9 cellular contexts compared by ENCODE assay signal in the genomic region with DNA sequence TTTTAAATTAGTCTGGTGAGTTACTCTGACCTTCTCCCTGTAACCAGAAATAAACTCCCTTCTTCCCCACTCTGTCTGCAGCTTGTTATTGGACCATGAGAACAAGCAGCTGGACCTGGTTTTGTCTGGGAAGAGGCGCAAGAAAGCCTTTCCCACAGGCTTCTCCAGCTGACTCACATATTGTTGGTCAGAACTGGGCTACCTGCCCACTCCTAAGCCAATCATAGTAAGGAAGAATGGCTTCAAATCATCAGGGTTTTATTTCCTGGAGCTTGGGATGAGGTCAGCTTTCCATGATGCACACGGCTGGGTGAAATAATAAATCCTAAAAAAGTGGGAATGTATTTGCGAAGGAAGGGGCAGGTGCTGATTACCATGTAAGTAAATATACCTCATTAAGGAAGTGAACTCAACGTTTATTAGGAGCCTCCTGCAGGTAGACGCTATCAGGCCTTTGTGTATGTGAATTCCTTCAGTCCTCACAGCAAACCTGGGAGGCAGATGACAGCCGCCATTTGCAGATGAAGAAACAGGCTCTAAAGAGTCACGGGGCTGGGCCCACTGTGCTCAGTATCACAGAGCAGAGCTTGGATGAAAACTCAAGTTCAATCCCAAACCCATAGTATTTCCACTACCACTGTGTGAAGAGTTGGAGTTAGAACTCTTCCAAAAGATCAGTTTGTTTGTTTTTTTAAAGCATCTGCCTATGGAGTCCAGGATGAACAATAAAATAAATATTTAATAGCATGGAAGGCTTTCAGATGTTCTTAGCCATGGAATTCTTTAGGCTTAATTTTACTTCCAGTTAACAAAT. TPM values are rescaled to one million over a fixed set of nuclear protein-coding genes. Genes with fewer than 3 reads are reported as not detected.
DNase-seq lines count a peak whose midpoint lies in the region; ATAC-seq, FAIRE-seq and TF ChIP-seq lines count a peak whose summit lies in the region.
"Had no signal": no experiment of that assay in that cellular context is flagged by ENCODE, and none has a peak within 500 bp of the region (broad histone marks: within the 10 kb centered on the region; RNA-seq: fewer than 3 reads in every experiment).

No MANE protein-coding gene starts in this region.

- no peak for ATAC-seq in stimulated activated memory B cell treated with anti-CD40 and anti-IgM and Interleukin-4, amounts not matched to agents 10 μg/mL and 1 μg/mL and 100 μg/mL, for 72 hours
- no peak for ATAC-seq in activated CD8-positive, alpha-beta memory T cell treated with anti-CD3 and anti-CD28 coated beads, Interleukin-2, amount 10 ng/mL, durations not matched to agents 7 days and 5 days

- peak; percentile 41 for FAIRE-seq in kidney (lab: Jason Lieb, UNC)

- H3K9me3 Mint-ChIP-seq in stimulated activated memory B cell treated with anti-CD40 and anti-IgM and Interleukin-4, amounts not matched to agents 10 μg/mL and 1 μg/mL and 100 μg/mL, for 72 hours = no peaks in the 10 kb centered on the region
- H3K9me3 Mint-ChIP-seq in activated CD8-positive, alpha-beta memory T cell treated with anti-CD3 and anti-CD28 coated beads, Interleukin-2, amount 10 ng/mL, durations not matched to agents 7 days and 5 days (ENCODE audit: low read depth) = no peaks in the 10 kb centered on the region
- H3K9me3 Mint-ChIP-seq: dendritic cell treated with granulocyte-macrophage colony-stimulating factor and Interleukin-4, amounts not matched to agents 40 ng/mL and 50 ng/mL, for 4 days had no signal

- H3K27ac ChIP-seq in brain microvascular endothelial cell = peak overlapping the region; percentile 84
- peak overlapping the region; percentile 93 for H3K27ac ChIP-seq in kidney (ENCODE audit: low read depth in 2 of 2, low read length in 2 of 2)

- no peaks in the 10 kb centered on the region for H3K27me3 Mint-ChIP-seq in stimulated activated memory B cell treated with anti-CD40 and anti-IgM and Interleukin-4, amounts not matched to agents 10 μg/mL and 1 μg/mL and 100 μg/mL, for 72 hours
- no peaks in the 10 kb centered on the region for H3K27me3 Mint-ChIP-seq in activated CD8-positive, alpha-beta memory T cell treated with anti-CD3 and anti-CD28 coated beads, Interleukin-2, amount 10 ng/mL, durations not matched to agents 7 days and 5 days
- H3K27me3 Mint-ChIP-seq: dendritic cell treated with granulocyte-macrophage colony-stimulating factor and Interleukin-4, amounts not matched to agents 40 ng/mL and 50 ng/mL, for 4 days had no signal

- H3K36me3 Mint-ChIP-seq in stimulated activated memory B cell treated with anti-CD40 and anti-IgM and Interleukin-4, amounts not matched to agents 10 μg/mL and 1 μg/mL and 100 μg/mL, for 72 hours = peaks cover 5% of the 10 kb centered on the region
- no peaks in the 10 kb centered on the region for H3K36me3 Mint-ChIP-seq in activated CD8-positive, alpha-beta memory T cell treated with anti-CD3 and anti-CD28 coated beads, Interleukin-2, amount 10 ng/mL, durations not matched to agents 7 days and 5 days

- no peaks in the 10 kb centered on the region for H3K36me3 ChIP-seq in brain microvascular endothelial cell (replicated peaks)
- no peaks in the 10 kb centered on the region for H3K36me3 ChIP-seq in kidney (ENCODE audit: control insufficient read depth in 1 of 2, insufficient read depth in 2 of 2, low read length in 2 of 2)
- H3K36me3 ChIP-seq in H7 (replicated peaks; ENCODE audit: control insufficient read depth, insufficient read depth, low read length) = no peaks in the 10 kb centered on the region

- in situ Hi-C loops in brain microvascular endothelial cell (cut with HindIII; ENCODE audit: low pct_ligation_motif_present, low sequenced_read_pairs) = no loop called here

- peaks cover 11% of the 10 kb centered on the region for H3K4me1 Mint-ChIP-seq in stimulated activated memory B cell treated with anti-CD40 and anti-IgM and Interleukin-4, amounts not matched to agents 10 μg/mL and 1 μg/mL and 100 μg/mL, for 72 hours
- peaks cover 5% of the 10 kb centered on the region for H3K4me1 Mint-ChIP-seq in activated CD8-positive, alpha-beta memory T cell treated with anti-CD3 and anti-CD28 coated beads, Interleukin-2, amount 10 ng/mL, durations not matched to agents 7 days and 5 days

- H3K4me3 ChIP-seq in brain microvascular endothelial cell (ENCODE audit: low read depth, low read length) (no peak overlapping the region), kidney (ENCODE audit: low read length in 2 of 2) (no peak overlapping the region), H7 (ENCODE audit: insufficient read depth, low read depth, low read length) (no peak overlapping the region)

- H3K27ac Mint-ChIP-seq in stimulated activated memory B cell treated with anti-CD40 and anti-IgM and Interleukin-4, amounts not matched to agents 10 μg/mL and 1 μg/mL and 100 μg/mL, for 72 hours = no peak overlapping the region
- no peak overlapping the region for H3K27ac Mint-ChIP-seq in activated CD8-positive, alpha-beta memory T cell treated with anti-CD3 and anti-CD28 coated beads, Interleukin-2, amount 10 ng/mL, durations not matched to agents 7 days and 5 days

- H3K9ac ChIP-seq in kidney (ENCODE audit: low read length in 2 of 2) = peak overlapping the region in 1 of 2 donors; percentile 20

- H3K9me3 ChIP-seq in kidney (ENCODE audit: control insufficient read depth in 1 of 2, low read length in 2 of 2) = no peaks in the 10 kb centered on the region

- DNase-seq in HS-5 (ENCODE audit: low read depth) = peak; percentile 80
- DNase-seq in brain microvascular endothelial cell = peak; percentile 98
- DNase-seq in kidney = peak; percentile 86
- peak; percentile 60 for DNase-seq in superior temporal gyrus (ENCODE audit: extremely low spot score)
- no peak for DNase-seq in activated CD8-positive, alpha-beta memory T cell treated with anti-CD3 and anti-CD28 coated beads, Interleukin-2, amount 10 ng/mL, durations not matched to agents 7 days and 5 days
- no peak for DNase-seq in stimulated activated CD4-positive, alpha-beta T cell treated with anti-CD3 and anti-CD28 coated beads, Interleukin-2, amount 100 ng/mL, for 48 hours
- DNase-seq in H7 = no peak

- CTCF ChIA-PET in activated CD8-positive, alpha-beta memory T cell treated with anti-CD3 and anti-CD28 coated beads, Interleukin-2, amount 10 ng/mL, durations not matched to agents 7 days and 5 days (lab: Charles Lee) = no interaction called here

- H3K27me3 ChIP-seq in brain microvascular endothelial cell (replicated peaks) (no peaks in the 10 kb centered on the region), H7 (ENCODE audit: control insufficient read depth, insufficient read depth, low read length) (no peaks in the 10 kb centered on the region)

- H3K4me3 Mint-ChIP-seq in stimulated activated memory B cell treated with anti-CD40 and anti-IgM and Interleukin-4, amounts not matched to agents 10 μg/mL and 1 μg/mL and 100 μg/mL, for 72 hours = no peak overlapping the region
- no peak overlapping the region for H3K4me3 Mint-ChIP-seq in activated CD8-positive, alpha-beta memory T cell treated with anti-CD3 and anti-CD28 coated beads, Interleukin-2, amount 10 ng/mL, durations not matched to agents 7 days and 5 days

- peaks cover 15 to 19% of the 10 kb centered on the region in 2 donors for H3K4me1 ChIP-seq in kidney (ENCODE audit: control insufficient read depth in 1 of 2, insufficient read depth in 1 of 2, low read depth in 1 of 2, low read length in 2 of 2)

- TF ChIP-seq CTCF in brain microvascular endothelial cell (IDR thresholded peaks at IDR 0.05; ENCODE audit: low read depth, low read length, missing control alignments) = no peak
- TF ChIP-seq CTCF in kidney (IDR thresholded peaks at IDR 0.05; ENCODE audit: borderline replicate concordance, extremely low read depth, insufficient read depth) = no peak

- intact Hi-C loops in kidney (cut with DNase I) = no loop called here

RNA-seq across cellular contexts. Expression of a gene that starts 32.7 kb away (rescaled TPM):
- 13.9 TPM for total RNA-seq in kidney
- polyA plus RNA-seq in kidney (ENCODE audit: insufficient read depth, low read depth, low replicate concordance) = 6.8 TPM
- 10 to 100 TPM; 31.1 to 31.7 TPM for total RNA-seq in activated CD8-positive, alpha-beta memory T cell treated with anti-CD3 and anti-CD28 coated beads, Interleukin-2, amount 10 ng/mL, durations not matched to agents 7 days and 5 days
- total RNA-seq in H7 (2014; rRNA removed; shearing (Covaris generic)) = 1.1 and 2.0 TPM in 2 replicates

RNA-seq across cellular contexts. Expression of a gene that starts 54.6 kb away (rescaled TPM):
- 76.5 TPM for total RNA-seq in kidney
- 70.7 TPM for polyA plus RNA-seq in kidney (ENCODE audit: insufficient read depth, low read depth, low replicate concordance)
- total RNA-seq in activated CD8-positive, alpha-beta memory T cell treated with anti-CD3 and anti-CD28 coated beads, Interleukin-2, amount 10 ng/mL, durations not matched to agents 7 days and 5 days = 10 to 100 TPM; 55.1 to 66.3 TPM
- 72.1 and 78.0 TPM in 2 replicates for total RNA-seq in H7 (2014; rRNA removed; shearing (Covaris generic))

RNA-seq across cellular contexts. Expression of a gene that starts 54.9 kb away (rescaled TPM):
- total RNA-seq in kidney = 6.7 TPM
- 7.1 TPM for polyA plus RNA-seq in kidney (ENCODE audit: insufficient read depth, low read depth, low replicate concordance)
- 1 to 10 TPM; 4.6 to 4.7 TPM for total RNA-seq in activated CD8-positive, alpha-beta memory T cell treated with anti-CD3 and anti-CD28 coated beads, Interleukin-2, amount 10 ng/mL, durations not matched to agents 7 days and 5 days
- total RNA-seq in H7 (2014; rRNA removed; shearing (Covaris generic)) = 11.1 and 13.2 TPM in 2 replicates

Comparison
In these comparisons a context has a peak if more than half of its experiments do, and no peak if none do; other contexts are left out.
1. DNase-seq: peak in HS-5 (single experiment), brain microvascular endothelial cell (single experiment), kidney (single experiment) and superior temporal gyrus (single experiment); none in activated CD8-positive, alpha-beta memory T cell treated with anti-CD3 and anti-CD28 coated beads, Interleukin-2, amount 10 ng/mL, durations not matched to agents 7 days and 5 days (single experiment), stimulated activated CD4-positive, alpha-beta T cell treated with anti-CD3 and anti-CD28 coated beads, Interleukin-2, amount 100 ng/mL, for 48 hours (0 of 2) and H7 (single experiment).